Comparison of ENCODE assay signal across 8 cellular contexts in the genomic region with DNA sequence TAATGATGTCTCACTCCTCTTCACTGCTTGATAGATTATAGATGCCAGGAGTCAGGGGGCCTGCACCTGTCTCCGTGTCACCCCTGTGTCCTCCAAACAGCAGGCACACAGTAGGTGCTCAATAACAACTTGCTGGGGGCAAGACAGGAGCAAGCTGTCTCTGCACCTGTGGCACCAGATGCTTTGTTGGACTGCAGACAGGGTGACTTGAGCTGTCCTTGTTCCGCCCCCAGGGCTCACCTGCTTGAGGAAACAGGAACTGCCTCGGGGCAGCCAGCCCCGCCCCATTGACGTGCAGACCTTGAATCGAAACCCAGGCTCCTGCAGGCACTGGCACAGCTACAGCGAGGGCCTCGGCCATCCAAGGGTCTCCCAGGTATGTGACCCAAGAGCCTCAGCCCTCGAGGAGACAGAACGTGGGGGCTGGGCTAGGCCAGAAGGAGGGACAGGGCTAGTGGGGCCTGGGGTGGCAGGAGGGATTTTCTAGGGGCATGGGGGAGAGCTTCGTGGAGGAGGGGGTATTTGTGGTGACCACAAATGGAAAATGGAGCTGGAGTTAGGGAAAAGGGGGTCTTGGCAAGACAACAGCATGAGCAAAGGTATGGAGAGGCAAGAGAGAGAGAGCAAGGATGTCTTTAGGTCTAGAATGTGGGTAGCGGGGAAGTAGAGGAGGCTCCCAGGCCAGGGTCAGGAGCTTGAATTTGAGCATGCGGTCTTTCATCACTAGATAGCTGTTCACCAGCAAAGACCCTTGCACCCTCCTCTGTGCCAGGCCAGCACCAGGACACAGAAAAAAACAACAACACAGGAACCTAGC. TPM values are rescaled to one million over a fixed set of nuclear protein-coding genes. Genes with fewer than 3 reads are reported as not detected.
A peak's percentile ranks its signal among the peaks of the same experiment; 100 is the strongest.
DNase-seq lines count a peak whose midpoint lies in the region; ATAC-seq and TF ChIP-seq lines count a peak whose summit lies in the region.

A gene with protein sequence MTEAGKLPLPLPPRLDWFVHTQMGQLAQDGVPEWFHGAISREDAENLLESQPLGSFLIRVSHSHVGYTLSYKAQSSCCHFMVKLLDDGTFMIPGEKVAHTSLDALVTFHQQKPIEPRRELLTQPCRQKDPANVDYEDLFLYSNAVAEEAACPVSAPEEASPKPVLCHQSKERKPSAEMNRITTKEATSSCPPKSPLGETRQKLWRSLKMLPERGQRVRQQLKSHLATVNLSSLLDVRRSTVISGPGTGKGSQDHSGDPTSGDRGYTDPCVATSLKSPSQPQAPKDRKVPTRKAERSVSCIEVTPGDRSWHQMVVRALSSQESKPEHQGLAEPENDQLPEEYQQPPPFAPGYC (plus strand): TSS at position 287 of the 817 bp plus-strand sequence. CDS start 5,066 bp downstream, outside the sequence.

- intact Hi-C loops in cardiac septum (cut with DNase I), result no loop called here

- H3K27ac Mint-ChIP-seq in activated CD4-positive, alpha-beta memory T cell treated with anti-CD3 and anti-CD28 coated beads, Interleukin-2, amount 10 ng/mL, durations not matched to agents 7 days and 5 days, result peak within 1 kb of the TSS; percentile 100

- H3K4me1 Mint-ChIP-seq in activated CD4-positive, alpha-beta memory T cell treated with anti-CD3 and anti-CD28 coated beads, Interleukin-2, amount 10 ng/mL, durations not matched to agents 7 days and 5 days, result peaks cover 74% of the 10 kb centered on the region

- no peak for TF ChIP-seq POLR2A in erythroblast (IDR thresholded peaks at IDR 0.05; ENCODE audit: low read length)

- ATAC-seq in GM21619 (IDR thresholded peaks at IDR 0.05; ENCODE audit: unreplicated experiment), result peak; percentile 46

- CTCF ChIA-PET in activated CD4-positive, alpha-beta memory T cell treated with anti-CD3 and anti-CD28 coated beads, Interleukin-2, amount 10 ng/mL, durations not matched to agents 7 days and 5 days (lab: Charles Lee), result interaction anchor here (1.0 to 3.9 kb wide), 15 partner anchors 18 to 243 kb away, joined by 3 to 16 read pairs (median 5); partner anchors contain the start of genes AP1M1 and FAM32A

- peaks cover 2% of the 10 kb centered on the region for H3K9me3 Mint-ChIP-seq in activated CD4-positive, alpha-beta memory T cell treated with anti-CD3 and anti-CD28 coated beads, Interleukin-2, amount 10 ng/mL, durations not matched to agents 7 days and 5 days

- no peaks in the 10 kb centered on the region for H3K27me3 Mint-ChIP-seq in activated CD4-positive, alpha-beta memory T cell treated with anti-CD3 and anti-CD28 coated beads, Interleukin-2, amount 10 ng/mL, durations not matched to agents 7 days and 5 days

- H3K36me3 Mint-ChIP-seq in activated CD4-positive, alpha-beta memory T cell treated with anti-CD3 and anti-CD28 coated beads, Interleukin-2, amount 10 ng/mL, durations not matched to agents 7 days and 5 days (ENCODE audit: low read depth), result peaks cover 34% of the 10 kb centered on the region

- POLR2A ChIA-PET in activated CD4-positive, alpha-beta memory T cell treated with anti-CD3 and anti-CD28 coated beads, Interleukin-2, amount 10 ng/mL, durations not matched to agents 7 days and 5 days (lab: Charles Lee), result interaction anchor here (0.6 to 5.2 kb wide), 27 partner anchors 10 to 933 kb away, joined by 3 to 39 read pairs (median 7); partner anchors contain the start of genes AP1M1, CHERP, FAM32A and KLF2

- H3K4me3 Mint-ChIP-seq in activated CD4-positive, alpha-beta memory T cell treated with anti-CD3 and anti-CD28 coated beads, Interleukin-2, amount 10 ng/mL, durations not matched to agents 7 days and 5 days, result peak within 1 kb of the TSS; percentile 99

- DNase-seq in ELF-1 (ENCODE audit: low read depth, low spot score) (peak; percentile 80), NCI-H2029 (lab: John Stamatoyannopoulos, UW) (peak; percentile 94), cardiac septum (ENCODE audit: low spot score) (peak; percentile 95), occipital lobe (lab: John Stamatoyannopoulos, UW) (no peak), erythroblast (lab: John Stamatoyannopoulos, UW) (no peak)
- peak; percentile 91 for DNase-seq in activated CD4-positive, alpha-beta memory T cell treated with anti-CD3 and anti-CD28 coated beads, Interleukin-2, amount 10 ng/mL, durations not matched to agents 7 days and 5 days
- peak; percentile 73 for DNase-seq in stimulated activated CD4-positive, alpha-beta T cell treated with anti-CD3 and anti-CD28 coated beads, Interleukin-4, amount 100 ng/mL, for 24 hours

RNA-seq across cellular contexts. Expression of the gene that starts here (rescaled TPM):
- 100 to 1,000 TPM; 101 to 110 TPM for total RNA-seq in activated CD4-positive, alpha-beta memory T cell treated with anti-CD3 and anti-CD28 coated beads, Interleukin-2, amount 10 ng/mL, durations not matched to agents 7 days and 5 days
- total RNA-seq in cardiac septum (0.32 TPM), occipital lobe (not detected)

Comparison
In these comparisons a context has a peak if more than half of its experiments do, and no peak if none do; other contexts are left out.
1. RNA of the gene that starts here (total RNA-seq): 101 to 110 TPM in activated CD4-positive, alpha-beta memory T cell treated with anti-CD3 and anti-CD28 coated beads, Interleukin-2, amount 10 ng/mL, durations not matched to agents 7 days and 5 days; 0.32 TPM in cardiac septum (single experiment) and not detected in occipital lobe (single experiment); every median in the first group is over 10 times any median in the second.
2. Peak in DNase-seq in cardiac septum; RNA of the gene not detected or under 1 TPM.
3. DNase-seq: peak in ELF-1 (single experiment), NCI-H2029 (single experiment), activated CD4-positive, alpha-beta memory T cell treated with anti-CD3 and anti-CD28 coated beads, Interleukin-2, amount 10 ng/mL, durations not matched to agents 7 days and 5 days (single experiment) and stimulated activated CD4-positive, alpha-beta T cell treated with anti-CD3 and anti-CD28 coated beads, Interleukin-4, amount 100 ng/mL, for 24 hours (single experiment); none in occipital lobe (single experiment) and erythroblast (0 of 2).